ENCODE assay signal across 16 cellular contexts in the genomic region with DNA sequence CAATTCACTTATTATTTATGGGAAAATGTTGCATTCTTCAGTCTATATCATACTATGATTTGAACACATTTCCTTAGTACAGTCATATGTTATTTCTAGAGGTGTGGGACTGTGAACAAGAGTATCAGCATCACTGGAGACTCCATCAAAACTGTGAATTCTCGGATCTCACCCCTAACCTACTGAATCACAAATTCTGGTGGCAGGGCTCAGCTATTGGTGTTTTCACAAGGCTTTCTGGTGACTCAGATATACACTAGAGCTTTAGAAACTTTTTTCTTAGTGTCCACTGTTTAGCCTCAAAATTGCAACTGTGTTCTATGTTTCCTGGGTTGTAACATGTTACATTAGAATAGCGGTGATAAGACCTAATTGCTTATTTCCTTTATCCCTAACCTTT.
A peak's percentile ranks its signal among the peaks of the same experiment; 100 is the strongest.
DNase-seq lines count a peak whose midpoint lies in the region; ATAC-seq and TF ChIP-seq lines count a peak whose summit lies in the region.
"Had no signal": no experiment of that assay in that cellular context is flagged by ENCODE, and none has a peak within 500 bp of the region (broad histone marks: within the 10 kb centered on the region; RNA-seq: fewer than 3 reads in every experiment).

No MANE protein-coding gene starts in this region.

- H3K4me1 ChIP-seq in lower lobe of right lung = peaks cover 9% of the 10 kb centered on the region

- H3K27me3 ChIP-seq in lower lobe of right lung (ENCODE audit: low read depth) = no peaks in the 10 kb centered on the region

- in situ Hi-C loops in astrocyte of the spinal cord (cut with HindIII; ENCODE audit: low sequenced_read_pairs) (no loop called here), ACHN (cut with HindIII; ENCODE audit: low pct_ligation_motif_present, low pct_unique_long_range_greater_than_20kb, low sequenced_read_pairs) (no loop called here)

- H3K9me3 ChIP-seq in lower lobe of right lung = no peaks in the 10 kb centered on the region

- intact Hi-C loops in lower lobe of right lung (cut with DNase I) = no loop called here

- H3K27ac ChIP-seq in lower lobe of right lung = no peak overlapping the region
- H3K27ac ChIP-seq: HL-60 had no signal

- no peak overlapping the region for H3K4me3 ChIP-seq in astrocyte of the spinal cord (ENCODE audit: low read depth, low read length)
- no peak overlapping the region for H3K4me3 ChIP-seq in lower lobe of right lung

- DNase-seq in HT1080 (ENCODE audit: low read depth) (peak; percentile 13), astrocyte of the spinal cord (ENCODE audit: low read depth, low spot score) (peak; percentile 46), hepatic stellate cell (ENCODE audit: low spot score) (peak; percentile 2), ACHN (no peak), lower lobe of right lung (no peak)
- DNase-seq in stimulated activated CD4-positive, alpha-beta T cell treated with anti-CD3 and anti-CD28 coated beads, Interleukin-4, amount 100 ng/mL, for 24 hours = no peak
- DNase-seq: C1 segment of cervical spinal cord, KBM-7, NCI-H1092, NCI-H1694, NCI-H2107, NCI-H226 had no signal

- H3K36me3 ChIP-seq in lower lobe of right lung = no peaks in the 10 kb centered on the region

- ATAC-seq in HG02852 (IDR thresholded peaks at IDR 0.05; ENCODE audit: unreplicated experiment) = no peak
- no peak for ATAC-seq in lower lobe of right lung
- ATAC-seq: HCT116, Panc1 had no signal

- TF ChIP-seq CTCF in astrocyte of the spinal cord (IDR thresholded peaks at IDR 0.05; ENCODE audit: low read depth, low read length) = no peak
- no peak for TF ChIP-seq CTCF in lower lobe of right lung (IDR thresholded peaks at IDR 0.05)

Comparison
In these comparisons a context has a peak if more than half of its experiments do, and no peak if none do; other contexts are left out.
1. DNase-seq: peak in HT1080 (single experiment), astrocyte of the spinal cord (single experiment) and hepatic stellate cell (single experiment); none in ACHN (single experiment), stimulated activated CD4-positive, alpha-beta T cell treated with anti-CD3 and anti-CD28 coated beads, Interleukin-4, amount 100 ng/mL, for 24 hours (single experiment) and lower lobe of right lung (single experiment).